Comparison of ENCODE assay signal across 8 cellular contexts in genomic region chr17:44308320-44308818, GRCh38. TPM values are rescaled to one million over a fixed set of nuclear protein-coding genes. Genes with fewer than 3 reads are reported as not detected.
A peak's percentile ranks its signal among the peaks of the same experiment; 100 is the strongest.
DNase-seq lines count a peak whose midpoint lies in the region; ATAC-seq and TF ChIP-seq lines count a peak whose summit lies in the region.

TSS of gene RUNDC3A (plus strand) at chr17:44308601. CDS start at chr17:44308833, 232 bp downstream.

- peak within 1 kb of the TSS; percentile 67 for H3K4me3 Mint-ChIP-seq in Calu3 (ENCODE audit: low read depth, unreplicated experiment)
- H3K4me3 Mint-ChIP-seq in activated T-helper 2 cell treated with anti-CD3 and anti-CD28 coated beads, Interferon-gamma antibody, Interleukin-2, Interleukin-4, amounts not matched to agents 10 μg/mL and 5 μg/mL and 100 μg/mL, durations not matched to agents 14 hours and 24 hours and 36 hours (ENCODE audit: low read depth), result peak within 1 kb of the TSS; percentile 17
- peak within 1 kb of the TSS; percentile 21 to 89 (median 67) for H3K4me3 Mint-ChIP-seq in naive B cell

- H3K4me1 Mint-ChIP-seq in Calu3 (ENCODE audit: low read depth, unreplicated experiment), result peaks cover 11% of the 10 kb centered on the region
- peaks cover 7% of the 10 kb centered on the region for H3K4me1 Mint-ChIP-seq in activated T-helper 2 cell treated with anti-CD3 and anti-CD28 coated beads, Interferon-gamma antibody, Interleukin-2, Interleukin-4, amounts not matched to agents 10 μg/mL and 5 μg/mL and 100 μg/mL, durations not matched to agents 14 hours and 24 hours and 36 hours (ENCODE audit: low read depth)
- peaks cover 24 to 29% (median 25%) of the 10 kb centered on the region in 3 donors for H3K4me1 Mint-ChIP-seq in naive B cell

- H3K27ac ChIP-seq in Peyer's patch, result peak within 1 kb of the TSS in 2 of 4 donors; percentile 27 to 69

- peak within 1 kb of the TSS; percentile 9 to 50 (median 36) for H3K4me3 ChIP-seq in Peyer's patch
- peak within 1 kb of the TSS; percentile 24 for H3K4me3 ChIP-seq in fibroblast of mammary gland (ENCODE audit: control insufficient read depth, low read depth, low read length)

- H3K27me3 Mint-ChIP-seq in Calu3 (ENCODE audit: unreplicated experiment) (peaks cover 90% of the 10 kb centered on the region), naive B cell (peaks cover 30 to 75% (median 59%) of the 10 kb centered on the region in 3 donors)
- peaks cover 29% of the 10 kb centered on the region for H3K27me3 Mint-ChIP-seq in activated T-helper 2 cell treated with anti-CD3 and anti-CD28 coated beads, Interferon-gamma antibody, Interleukin-2, Interleukin-4, amounts not matched to agents 10 μg/mL and 5 μg/mL and 100 μg/mL, durations not matched to agents 14 hours and 24 hours and 36 hours (ENCODE audit: low read depth)

- H3K36me3 Mint-ChIP-seq in Calu3 (ENCODE audit: insufficient read depth, unreplicated experiment), result peaks cover 15% of the 10 kb centered on the region
- H3K36me3 Mint-ChIP-seq in activated T-helper 2 cell treated with anti-CD3 and anti-CD28 coated beads, Interferon-gamma antibody, Interleukin-2, Interleukin-4, amounts not matched to agents 10 μg/mL and 5 μg/mL and 100 μg/mL, durations not matched to agents 14 hours and 24 hours and 36 hours (ENCODE audit: low read depth), result no peaks in the 10 kb centered on the region
- H3K36me3 Mint-ChIP-seq in naive B cell, result no peaks in the 10 kb centered on the region

- H3K4me1 ChIP-seq in Peyer's patch, result peaks cover 0 to 21% (median 11%) of the 10 kb centered on the region in 4 donors

- H3K9me3 Mint-ChIP-seq in Calu3 (ENCODE audit: low read depth, unreplicated experiment) (no peaks in the 10 kb centered on the region), naive B cell (peaks cover 0 to 5% (median 0%) of the 10 kb centered on the region in 7 donors)
- no peaks in the 10 kb centered on the region for H3K9me3 Mint-ChIP-seq in activated T-helper 2 cell treated with anti-CD3 and anti-CD28 coated beads, Interferon-gamma antibody, Interleukin-2, Interleukin-4, amounts not matched to agents 10 μg/mL and 5 μg/mL and 100 μg/mL, durations not matched to agents 14 hours and 24 hours and 36 hours

- no peaks in the 10 kb centered on the region for H3K27me3 ChIP-seq in Peyer's patch

- DNase-seq in Calu3 (peak; percentile 95), KBM-7 (peak; percentile 58), Peyer's patch (peak; percentile 69 to 85 (median 85)), fibroblast of mammary gland (ENCODE audit: low read depth) (peak; percentile 51), naive B cell (peak; percentile 82)
- peak; percentile 73 for DNase-seq in activated T-helper 2 cell treated with anti-CD3 and anti-CD28 coated beads, Interferon-gamma antibody, Interleukin-2, Interleukin-4, amounts not matched to agents 10 μg/mL and 5 μg/mL and 100 μg/mL, durations not matched to agents 14 hours and 24 hours and 36 hours (ENCODE audit: low spot score)
- DNase-seq in stimulated activated CD8-positive, alpha-beta memory T cell treated with anti-CD3 and anti-CD28 coated beads, Interleukin-7, amount 100 ng/mL, for 24 hours (ENCODE audit: low read depth), result peak; percentile 73

- TF ChIP-seq POLR2A in Peyer's patch (IDR thresholded peaks at IDR 0.05), result no peak

- CTCF ChIA-PET in Calu3 (lab: Charles Lee), result interaction anchor here (0.6 to 1.8 kb wide), 10 partner anchors 8 to 302 kb away, joined by 3 to 8 read pairs (median 4); partner anchors contain the start of gene FAM171A2

- in situ Hi-C loops in KBM-7 (cut with MboI; ENCODE audit: low pct_unique_long_range_greater_than_20kb, low sequenced_read_pairs), result no loop called here

- ATAC-seq in naive B cell (ENCODE audit: low read depth in 2 of 2) (peak; percentile 89 to 91), GM21825 (IDR thresholded peaks at IDR 0.05; ENCODE audit: unreplicated experiment) (no peak)

- no peaks in the 10 kb centered on the region for H3K36me3 ChIP-seq in Peyer's patch

- H3K27ac Mint-ChIP-seq in Calu3 (ENCODE audit: unreplicated experiment) (peak within 1 kb of the TSS; percentile 78), naive B cell (peak within 1 kb of the TSS in 1 of 6 donors; percentile 15)
- H3K27ac Mint-ChIP-seq in activated T-helper 2 cell treated with anti-CD3 and anti-CD28 coated beads, Interferon-gamma antibody, Interleukin-2, Interleukin-4, amounts not matched to agents 10 μg/mL and 5 μg/mL and 100 μg/mL, durations not matched to agents 14 hours and 24 hours and 36 hours, result no peak within 1 kb of the TSS

- no peaks in the 10 kb centered on the region for H3K9me3 ChIP-seq in Peyer's patch

- TF ChIP-seq CTCF in Calu3 (IDR thresholded peaks at IDR 0.05; ENCODE audit: unreplicated experiment) (no peak), Peyer's patch (IDR thresholded peaks at IDR 0.05) (no peak), fibroblast of mammary gland (conservative IDR thresholded peaks at IDR 0.05; ENCODE audit: control insufficient read depth, insufficient read depth, low read depth, low read length) (no peak)

- intact Hi-C loops in Calu3 (cut with micrococcal nuclease; ENCODE audit: unreplicated experiment), result no loop called here
- intact Hi-C loops in activated T-helper 2 cell treated with anti-CD3 and anti-CD28 coated beads, Interferon-gamma antibody, Interleukin-2, Interleukin-4, amounts not matched to agents 10 μg/mL and 5 μg/mL and 100 μg/mL, durations not matched to agents 14 hours and 24 hours and 36 hours (cut with micrococcal nuclease), result no loop called here

- no TSS peak for BruUV-seq in Calu3 (replicated peaks; lab: Mats Ljungman, UMichigan)

RNA-seq across cellular contexts. Expression of gene RUNDC3A, which starts in this region (rescaled TPM):
- total RNA-seq in Calu3 (2022), result 0.86 and 1.2 TPM in 2 replicates
- 10 to 100 TPM in 1 of 4 donors, 1 to 10 TPM in 2, under 1 TPM in 1; 0.88 to 14.9 (median 3.8) TPM for total RNA-seq in Peyer's patch
- 0.16 and 0.18 TPM in 2 replicates for total RNA-seq in activated T-helper 2 cell treated with anti-CD3 and anti-CD28 coated beads, Interferon-gamma antibody, Interleukin-2, Interleukin-4, amounts not matched to agents 10 μg/mL and 5 μg/mL and 100 μg/mL, durations not matched to agents 14 hours and 24 hours and 36 hours
- under 1 TPM in 2 of 6 donors, not detected in 4; 0.13 to 0.16 TPM for polyA plus RNA-seq in naive B cell (ENCODE audit: low read depth in 6 of 6)

Comparison
In these comparisons a context has a peak if more than half of its experiments do, and no peak if none do; other contexts are left out.
1. Peak in DNase-seq in activated T-helper 2 cell treated with anti-CD3 and anti-CD28 coated beads, Interferon-gamma antibody, Interleukin-2, Interleukin-4, amounts not matched to agents 10 μg/mL and 5 μg/mL and 100 μg/mL, durations not matched to agents 14 hours and 24 hours and 36 hours; RNA of the gene not detected or under 1 TPM.
2. Peak in DNase-seq and ATAC-seq in naive B cell; RNA of the gene not detected or under 1 TPM.
3. H3K4me3 Mint-ChIP-seq: peak in every context shown above with its lines; median percentile 67 in Calu3; 67 in naive B cell; 17 in activated T-helper 2 cell treated with anti-CD3 and anti-CD28 coated beads, Interferon-gamma antibody, Interleukin-2, Interleukin-4, amounts not matched to agents 10 μg/mL and 5 μg/mL and 100 μg/mL, durations not matched to agents 14 hours and 24 hours and 36 hours.